Comparison of ENCODE assay signal across 1 cellular context in the genomic region with DNA sequence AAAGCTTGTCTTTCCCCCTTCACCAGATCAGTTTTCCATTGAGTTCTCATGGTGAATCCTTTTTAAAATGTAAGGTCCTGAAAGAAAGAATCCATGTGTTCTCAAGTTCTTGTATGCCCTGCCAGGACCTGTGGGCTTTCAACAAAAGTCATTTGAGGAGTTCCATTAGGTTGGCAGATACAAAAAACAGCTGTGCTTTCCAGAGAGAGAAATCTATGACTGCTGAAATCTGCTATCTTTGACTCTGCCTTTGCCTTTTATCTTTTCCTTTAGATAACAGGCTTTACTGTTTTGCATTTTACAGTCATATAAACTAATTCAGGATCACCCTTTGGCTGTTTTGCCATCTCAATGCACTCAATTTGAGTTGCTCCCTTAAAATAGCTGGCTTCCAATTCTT.
TF ChIP-seq lines count a peak whose summit lies in the region.

No MANE protein-coding gene starts in this region.

TF ChIP-seq in GM23338, 12 proteins besides CTCF, POLR2A, EP300 and RAD21 (continued from another document):
- TF ChIP-seq, protein P1, sequence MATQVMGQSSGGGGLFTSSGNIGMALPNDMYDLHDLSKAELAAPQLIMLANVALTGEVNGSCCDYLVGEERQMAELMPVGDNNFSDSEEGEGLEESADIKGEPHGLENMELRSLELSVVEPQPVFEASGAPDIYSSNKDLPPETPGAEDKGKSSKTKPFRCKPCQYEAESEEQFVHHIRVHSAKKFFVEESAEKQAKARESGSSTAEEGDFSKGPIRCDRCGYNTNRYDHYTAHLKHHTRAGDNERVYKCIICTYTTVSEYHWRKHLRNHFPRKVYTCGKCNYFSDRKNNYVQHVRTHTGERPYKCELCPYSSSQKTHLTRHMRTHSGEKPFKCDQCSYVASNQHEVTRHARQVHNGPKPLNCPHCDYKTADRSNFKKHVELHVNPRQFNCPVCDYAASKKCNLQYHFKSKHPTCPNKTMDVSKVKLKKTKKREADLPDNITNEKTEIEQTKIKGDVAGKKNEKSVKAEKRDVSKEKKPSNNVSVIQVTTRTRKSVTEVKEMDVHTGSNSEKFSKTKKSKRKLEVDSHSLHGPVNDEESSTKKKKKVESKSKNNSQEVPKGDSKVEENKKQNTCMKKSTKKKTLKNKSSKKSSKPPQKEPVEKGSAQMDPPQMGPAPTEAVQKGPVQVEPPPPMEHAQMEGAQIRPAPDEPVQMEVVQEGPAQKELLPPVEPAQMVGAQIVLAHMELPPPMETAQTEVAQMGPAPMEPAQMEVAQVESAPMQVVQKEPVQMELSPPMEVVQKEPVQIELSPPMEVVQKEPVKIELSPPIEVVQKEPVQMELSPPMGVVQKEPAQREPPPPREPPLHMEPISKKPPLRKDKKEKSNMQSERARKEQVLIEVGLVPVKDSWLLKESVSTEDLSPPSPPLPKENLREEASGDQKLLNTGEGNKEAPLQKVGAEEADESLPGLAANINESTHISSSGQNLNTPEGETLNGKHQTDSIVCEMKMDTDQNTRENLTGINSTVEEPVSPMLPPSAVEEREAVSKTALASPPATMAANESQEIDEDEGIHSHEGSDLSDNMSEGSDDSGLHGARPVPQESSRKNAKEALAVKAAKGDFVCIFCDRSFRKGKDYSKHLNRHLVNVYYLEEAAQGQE (IDR thresholded peaks at IDR 0.05; ENCODE audit: unreplicated experiment) = no peak
- TF ChIP-seq EZH2 (IDR thresholded peaks at IDR 0.05; ENCODE audit: low read depth, unreplicated experiment) = no peak
- no peak for TF ChIP-seq CREB1 (CRISPR knock-in tag; IDR thresholded peaks at IDR 0.05; ENCODE audit: low read depth)
- no peak for TF ChIP-seq ZNF331 (CRISPR knock-in tag; IDR thresholded peaks at IDR 0.05; ENCODE audit: low read depth)
- no peak for TF ChIP-seq POLR2AphosphoS5 (IDR thresholded peaks at IDR 0.05; ENCODE audit: low read depth)
- TF ChIP-seq, protein P2, sequence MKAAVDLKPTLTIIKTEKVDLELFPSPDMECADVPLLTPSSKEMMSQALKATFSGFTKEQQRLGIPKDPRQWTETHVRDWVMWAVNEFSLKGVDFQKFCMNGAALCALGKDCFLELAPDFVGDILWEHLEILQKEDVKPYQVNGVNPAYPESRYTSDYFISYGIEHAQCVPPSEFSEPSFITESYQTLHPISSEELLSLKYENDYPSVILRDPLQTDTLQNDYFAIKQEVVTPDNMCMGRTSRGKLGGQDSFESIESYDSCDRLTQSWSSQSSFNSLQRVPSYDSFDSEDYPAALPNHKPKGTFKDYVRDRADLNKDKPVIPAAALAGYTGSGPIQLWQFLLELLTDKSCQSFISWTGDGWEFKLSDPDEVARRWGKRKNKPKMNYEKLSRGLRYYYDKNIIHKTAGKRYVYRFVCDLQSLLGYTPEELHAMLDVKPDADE (IDR thresholded peaks at IDR 0.05) = no peak
- no peak for TF ChIP-seq JUNB (IDR thresholded peaks at IDR 0.05; ENCODE audit: unreplicated experiment)
